ENCODE assay signal across 15 cellular contexts in genomic region chr15:34001536-34001935, GRCh38. TPM values are rescaled to one million over a fixed set of nuclear protein-coding genes. Genes with fewer than 3 reads are reported as not detected.
"Had no signal": no experiment of that assay in that cellular context is flagged by ENCODE, and none has a peak within 500 bp of the region (broad histone marks: within the 10 kb centered on the region; RNA-seq: fewer than 3 reads in every experiment).

No MANE protein-coding gene starts in this region.

- H3K4me1 Mint-ChIP-seq: activated naive CD4-positive, alpha-beta T cell treated with anti-CD3 and anti-CD28 coated beads, Interleukin-2, amount 50 U/mL, for 24 hours; immature natural killer cell; natural killer cell had no signal

- DNase-seq: activated T-cell treated with anti-CD3 and anti-CD28 coated beads, Interleukin-2, amount 50 U/mL, for 1 hour; body of pancreas; cerebellar nuclear complex; immature natural killer cell; left colon; natural killer cell; nucleus accumbens; psoas muscle; sigmoid colon; stimulated activated CD4-positive, alpha-beta T cell treated with anti-CD3 and anti-CD28 coated beads, Interleukin-2, amount 100 ng/mL, for 48 hours; stimulated activated naive CD4-positive, alpha-beta T cell treated with Interleukin-2 at 50 U/mL for 16 hours; upper lobe of left lung had no signal

- H3K4me3 Mint-ChIP-seq: activated naive CD4-positive, alpha-beta T cell treated with anti-CD3 and anti-CD28 coated beads, Interleukin-2, amount 50 U/mL, for 24 hours; immature natural killer cell; natural killer cell had no signal

- H3K27me3 Mint-ChIP-seq: activated naive CD4-positive, alpha-beta T cell treated with anti-CD3 and anti-CD28 coated beads, Interleukin-2, amount 50 U/mL, for 24 hours had no signal

- H3K36me3 ChIP-seq: sigmoid colon, upper lobe of left lung had no signal

- H3K4me3 ChIP-seq: body of pancreas, psoas muscle, sigmoid colon, upper lobe of left lung had no signal

- H3K9me3 ChIP-seq: body of pancreas, psoas muscle, sigmoid colon, upper lobe of left lung had no signal

- H3K27me3 ChIP-seq: body of pancreas, sigmoid colon, upper lobe of left lung had no signal

- H3K36me3 Mint-ChIP-seq: natural killer cell had no signal

- H3K4me1 ChIP-seq: body of pancreas, psoas muscle, sigmoid colon, upper lobe of left lung had no signal

- H3K27ac Mint-ChIP-seq: activated naive CD4-positive, alpha-beta T cell treated with anti-CD3 and anti-CD28 coated beads, Interleukin-2, amount 50 U/mL, for 24 hours; immature natural killer cell; natural killer cell had no signal

- ATAC-seq: body of pancreas, left colon, natural killer cell, psoas muscle had no signal

- H3K9me3 Mint-ChIP-seq: activated naive CD4-positive, alpha-beta T cell treated with anti-CD3 and anti-CD28 coated beads, Interleukin-2, amount 50 U/mL, for 24 hours; immature natural killer cell; natural killer cell had no signal

- H3K27ac ChIP-seq: body of pancreas, psoas muscle, sigmoid colon, upper lobe of left lung had no signal

RNA-seq across cellular contexts. Expression of gene CHRM5, which starts 33.2 kb away (rescaled TPM):
- total RNA-seq: body of pancreas; left colon; mucosa of gallbladder; psoas muscle; sigmoid colon; T-helper 2 cell treated with Interferon-gamma antibody and Interleukin-4, amounts not matched to agents 100 ng/mL and 5 ng/mL, for 36 hours had no signal
